Comparison of ENCODE assay signal across 7 cellular contexts in the genomic region with DNA sequence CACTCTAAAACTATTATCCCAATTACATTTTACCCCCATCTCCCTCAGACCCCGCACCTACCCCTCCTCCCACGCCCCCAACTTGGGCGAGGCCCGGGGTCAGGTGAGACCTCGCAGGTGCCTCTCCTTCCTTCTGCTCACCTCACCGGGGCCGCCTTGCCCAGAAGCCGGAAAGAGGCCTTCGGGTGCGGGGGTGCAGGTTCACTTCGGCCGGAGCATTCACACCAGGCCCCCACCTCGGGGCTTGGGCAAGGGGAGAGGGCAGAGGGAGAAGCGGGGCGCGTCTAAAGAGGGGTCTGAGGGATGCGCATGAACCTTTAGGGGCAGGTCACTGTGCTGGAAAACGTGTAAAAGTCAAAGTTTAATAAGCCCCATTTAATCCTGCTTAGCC. TPM values are rescaled to one million over a fixed set of nuclear protein-coding genes. Genes with fewer than 3 reads are reported as not detected.
A peak's percentile ranks its signal among the peaks of the same experiment; 100 is the strongest.
DNase-seq lines count a peak whose midpoint lies in the region; ATAC-seq and TF ChIP-seq lines count a peak whose summit lies in the region.

No MANE protein-coding gene starts in this region.

- no peak for TF ChIP-seq POLR2A in adrenal gland (IDR thresholded peaks at IDR 0.05)

- H3K27me3 ChIP-seq in adrenal gland: no peaks in the 10 kb centered on the region

- WGBS in adrenal gland, 4 donors: 0 to 45% (median 20%) methylated on average over 17 to 18 of the region's 18 CpGs

- DNase-seq in HT-29 (ENCODE audit: low spot score): peak; percentile 3
- no peak for DNase-seq in adrenal gland
- DNase-seq in iPS-NIHi7 (ENCODE audit: extremely low spot score): peak; percentile 14
- peak; percentile 13 for DNase-seq in stimulated activated naive CD8-positive, alpha-beta T cell treated with anti-CD3 and anti-CD28 coated beads, Interleukin-15, Interleukin-2, amounts not matched to agents 100 U/mL and 50 U/mL, for 24 hours
- DNase-seq in hepatic stellate cell (ENCODE audit: low spot score): no peak

- peaks cover 0 to 10% of the 10 kb centered on the region in 2 donors for H3K4me1 ChIP-seq in adrenal gland (replicated peaks in 1 of 2)

- no peak for TF ChIP-seq CTCF in adrenal gland (IDR thresholded peaks at IDR 0.05)

- ATAC-seq in GM18867 (IDR thresholded peaks at IDR 0.05; ENCODE audit: unreplicated experiment) (peak; percentile 28), HG02610 (IDR thresholded peaks at IDR 0.05; ENCODE audit: unreplicated experiment) (no peak)
- no peak for ATAC-seq in stimulated activated naive CD8-positive, alpha-beta T cell treated with anti-CD3 and anti-CD28 coated beads, Interleukin-15, Interleukin-2, amounts not matched to agents 100 U/mL and 50 U/mL, for 24 hours

- intact Hi-C loops in adrenal gland (cut with DNase I): no loop called here

- peak overlapping the region in 4 of 5 donors; percentile 23 to 73 (median 42) for H3K27ac ChIP-seq in adrenal gland

- no peaks in the 10 kb centered on the region for H3K9me3 ChIP-seq in adrenal gland (replicated peaks in 1 of 3)

- peak overlapping the region in 3 of 4 donors; percentile 33 to 51 (median 36) for H3K4me3 ChIP-seq in adrenal gland

- H3K36me3 ChIP-seq in adrenal gland (replicated peaks in 1 of 2): no peaks in the 10 kb centered on the region

RNA-seq across cellular contexts. Expression of gene ZNF182, which starts 0.4 kb away (rescaled TPM):
- 0.81 and 0.83 TPM in 2 replicates for total RNA-seq in HT-29 (2014; rRNA removed; shearing (Covaris generic))
- total RNA-seq in adrenal gland: 1 to 10 TPM; 1.9 to 6.2 (median 3.2) TPM
- 1 to 10 TPM; 5.1 to 7.3 (median 6.5) TPM for polyA plus RNA-seq in adrenal gland

RNA-seq across cellular contexts. Expression of gene SPACA5, which starts 3.4 kb away (rescaled TPM):
- not detected in 2 replicates for total RNA-seq in HT-29 (2014; rRNA removed; shearing (Covaris generic))
- not detected for total RNA-seq in adrenal gland
- polyA plus RNA-seq in adrenal gland: not detected

Comparison
In these comparisons a context has a peak if more than half of its experiments do, and no peak if none do; other contexts are left out.
1. DNase-seq: peak in HT-29 (single experiment), iPS-NIHi7 (single experiment) and stimulated activated naive CD8-positive, alpha-beta T cell treated with anti-CD3 and anti-CD28 coated beads, Interleukin-15, Interleukin-2, amounts not matched to agents 100 U/mL and 50 U/mL, for 24 hours (single experiment); none in adrenal gland (0 of 7) and hepatic stellate cell (single experiment).